Comparison of ENCODE assay signal across 20 cellular contexts in the genomic region with DNA sequence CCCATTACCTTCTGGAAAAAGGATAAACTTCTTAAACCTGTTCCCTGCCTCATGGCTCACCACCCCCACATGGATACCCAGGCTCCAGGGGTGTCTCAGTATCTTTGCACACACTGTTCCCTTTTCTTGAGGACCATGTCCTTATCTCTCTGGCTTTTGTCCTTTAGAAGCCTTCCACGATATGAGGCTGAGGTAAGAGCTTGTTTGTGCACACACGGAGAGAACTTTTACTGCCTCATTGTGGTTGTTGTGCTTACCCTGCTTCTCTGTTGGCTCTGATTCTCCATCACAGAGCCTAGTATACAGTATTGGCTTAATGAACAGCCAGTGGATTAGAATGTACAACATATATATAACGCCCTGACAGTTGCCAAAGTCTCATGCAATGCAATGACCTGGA.
DNase-seq lines count a peak whose midpoint lies in the region; ATAC-seq and TF ChIP-seq lines count a peak whose summit lies in the region.
"Had no signal": no experiment of that assay in that cellular context is flagged by ENCODE, and none has a peak within 500 bp of the region (broad histone marks: within the 10 kb centered on the region; RNA-seq: fewer than 3 reads in every experiment).

No MANE protein-coding gene starts in this region.

- H2AFZ ChIP-seq in mesenchymal stem cell (ENCODE audit: low read depth, low read length) (no peak overlapping the region), hepatocyte (no peak overlapping the region)

- H3K9ac ChIP-seq in mesenchymal stem cell (ENCODE audit: low read length): no peak overlapping the region

- no peaks in the 10 kb centered on the region for H3K36me3 ChIP-seq in right atrium auricular region
- H3K36me3 ChIP-seq in mesenchymal stem cell (ENCODE audit: control insufficient read depth in 1 of 2, insufficient read depth in 2 of 2, low read depth in 1 of 2, low read length in 2 of 2): no peaks in the 10 kb centered on the region
- H3K36me3 ChIP-seq in upper lobe of right lung: no peaks in the 10 kb centered on the region
- H3K36me3 ChIP-seq in hepatocyte (replicated peaks; ENCODE audit: insufficient read depth, low read depth): no peaks in the 10 kb centered on the region
- H3K36me3 ChIP-seq: BE2C, gastrocnemius medialis, MG63, upper lobe of left lung had no signal

- H4K8ac ChIP-seq in mesenchymal stem cell (ENCODE audit: low read length): no peak overlapping the region

- H3K4ac ChIP-seq in mesenchymal stem cell (ENCODE audit: low read depth in 1 of 2, low read length in 2 of 2): no peak overlapping the region

- TF ChIP-seq CTCF in right atrium auricular region (IDR thresholded peaks at IDR 0.05) (no peak), upper lobe of right lung (IDR thresholded peaks at IDR 0.05) (no peak), hepatocyte (IDR thresholded peaks at IDR 0.05; ENCODE audit: poor library complexity) (no peak)

- H3K79me1 ChIP-seq in mesenchymal stem cell (replicated peaks; ENCODE audit: low read length, poor library complexity, severe bottlenecking): peaks cover 3% of the 10 kb centered on the region

- peaks cover 4% of the 10 kb centered on the region for H4K20me1 ChIP-seq in hepatocyte (ENCODE audit: insufficient read depth, poor library complexity, severe bottlenecking)

- H2AK5ac ChIP-seq in mesenchymal stem cell (ENCODE audit: low read length, severe bottlenecking): peak overlapping the region; percentile 17

- no peak overlapping the region for H2BK15ac ChIP-seq in mesenchymal stem cell (ENCODE audit: low read depth, poor library complexity, severe bottlenecking)

- no peak overlapping the region for H4K91ac ChIP-seq in mesenchymal stem cell (ENCODE audit: low read length)

- H3K27me3 ChIP-seq in right atrium auricular region (no peaks in the 10 kb centered on the region), mesenchymal stem cell (ENCODE audit: control insufficient read depth in 1 of 2, insufficient read depth in 1 of 2, low read length in 2 of 2) (peaks cover 0 to 5% of the 10 kb centered on the region in 2 experiments), upper lobe of right lung (no peaks in the 10 kb centered on the region), hepatocyte (no peaks in the 10 kb centered on the region)
- H3K27me3 ChIP-seq: BE2C, gastrocnemius medialis, MG63, upper lobe of left lung had no signal

- no peak overlapping the region for H3K4me2 ChIP-seq in mesenchymal stem cell (ENCODE audit: low read length, poor library complexity, severe bottlenecking)
- H3K4me2 ChIP-seq in hepatocyte: no peak overlapping the region

- peaks cover 56% of the 10 kb centered on the region for H3K79me2 ChIP-seq in hepatocyte

- intact Hi-C loops in Right ventricle myocardium inferior (cut with DNase I): no loop called here
- intact Hi-C loops in upper lobe of right lung (cut with DNase I): no loop called here

- no peak overlapping the region for H3K18ac ChIP-seq in mesenchymal stem cell (ENCODE audit: low read depth in 1 of 2, low read length in 2 of 2)

- H2BK12ac ChIP-seq in mesenchymal stem cell (ENCODE audit: low read length in 2 of 2): no peak overlapping the region

- no peak overlapping the region for H2BK5ac ChIP-seq in mesenchymal stem cell (ENCODE audit: low read depth, low read length, poor library complexity, severe bottlenecking)

- no peak overlapping the region for H3K4me3 ChIP-seq in right atrium auricular region
- no peak overlapping the region for H3K4me3 ChIP-seq in mesenchymal stem cell (ENCODE audit: insufficient read depth in 1 of 2, low read depth in 1 of 2, low read length in 2 of 2)
- no peak overlapping the region for H3K4me3 ChIP-seq in upper lobe of right lung
- no peak overlapping the region for H3K4me3 ChIP-seq in hepatocyte
- H3K4me3 ChIP-seq: gastrocnemius medialis, lung, MG63, psoas muscle, upper lobe of left lung had no signal

- DNase-seq in Right ventricle myocardium inferior (ENCODE audit: missing footprints): no peak
- DNase-seq in right atrium auricular region (ENCODE audit: low spot score): no peak
- peak; percentile 63 for DNase-seq in NCI-H69 (lab: John Stamatoyannopoulos, UW)
- DNase-seq in mesenchymal stem cell: no peak
- no peak for DNase-seq in upper lobe of right lung
- DNase-seq in activated CD4-positive, alpha-beta T cell treated with anti-CD3 and anti-CD28 coated beads, Interleukin-2, amount 50 U/mL, for 1 hour: no peak
- no peak for DNase-seq in hepatocyte (ENCODE audit: low spot score)
- DNase-seq: activated CD4-positive, alpha-beta T cell treated with anti-CD3 and anti-CD28 coated beads, Interleukin-2, amount 10 ng/mL, durations not matched to agents 7 days and 5 days; activated naive CD4-positive, alpha-beta T cell treated with anti-CD3 and anti-CD28 coated beads, Interleukin-2, amount 50 U/mL, for 16 hours; BE2C; cortex of kidney; gastrocnemius medialis; HFFc6; KBM-7; MG63; psoas muscle; upper lobe of left lung had no signal

- H3K4me1 ChIP-seq in right atrium auricular region: peaks cover 0 to 21% of the 10 kb centered on the region in 2 donors
- H3K4me1 ChIP-seq in mesenchymal stem cell (ENCODE audit: control insufficient read depth, insufficient read depth, low read depth, low read length): peaks cover 6% of the 10 kb centered on the region
- H3K4me1 ChIP-seq in upper lobe of right lung: no peaks in the 10 kb centered on the region
- H3K4me1 ChIP-seq in hepatocyte (ENCODE audit: insufficient read depth): peaks cover 28% of the 10 kb centered on the region
- H3K4me1 ChIP-seq: BE2C, gastrocnemius medialis, psoas muscle, upper lobe of left lung had no signal

- peak; percentile 20 for ATAC-seq in Right ventricle myocardium inferior
- peak; percentile 45 for ATAC-seq in upper lobe of right lung
- no peak for ATAC-seq in HG03378 (IDR thresholded peaks at IDR 0.05; ENCODE audit: unreplicated experiment)
- ATAC-seq: gastrocnemius medialis, psoas muscle had no signal

- H3K14ac ChIP-seq in mesenchymal stem cell (ENCODE audit: low read length in 2 of 2): no peak overlapping the region

- H2BK120ac ChIP-seq in mesenchymal stem cell (ENCODE audit: low read depth, low read length): no peak overlapping the region

- H3K9me3 ChIP-seq in right atrium auricular region (no peaks in the 10 kb centered on the region), mesenchymal stem cell (ENCODE audit: control insufficient read depth, low read length) (no peaks in the 10 kb centered on the region), upper lobe of right lung (no peaks in the 10 kb centered on the region), hepatocyte (ENCODE audit: low read depth) (no peaks in the 10 kb centered on the region)
- H3K9me3 ChIP-seq: BE2C, gastrocnemius medialis, MG63, psoas muscle, upper lobe of left lung had no signal

- no peak overlapping the region for H3K23ac ChIP-seq in mesenchymal stem cell (ENCODE audit: low read length in 2 of 2)

- no peaks in the 10 kb centered on the region for H3K9me2 ChIP-seq in hepatocyte (replicated peaks; ENCODE audit: insufficient read depth)

- H3K27ac ChIP-seq in right atrium auricular region (no peak overlapping the region), mesenchymal stem cell (ENCODE audit: low read length, poor library complexity, severe bottlenecking) (no peak overlapping the region), upper lobe of right lung (no peak overlapping the region), hepatocyte (no peak overlapping the region)
- H3K27ac ChIP-seq: gastrocnemius medialis, psoas muscle, RWPE1, upper lobe of left lung had no signal

- WGBS in mesenchymal stem cell: 63% methylated on average over 2 of the region's 3 CpGs
- 46% methylated on average over 3 of the region's 3 CpGs for WGBS in hepatocyte (ENCODE audit: low lambda C conversion rate, missing lambda C conversion rate)
